In the genomic region with DNA sequence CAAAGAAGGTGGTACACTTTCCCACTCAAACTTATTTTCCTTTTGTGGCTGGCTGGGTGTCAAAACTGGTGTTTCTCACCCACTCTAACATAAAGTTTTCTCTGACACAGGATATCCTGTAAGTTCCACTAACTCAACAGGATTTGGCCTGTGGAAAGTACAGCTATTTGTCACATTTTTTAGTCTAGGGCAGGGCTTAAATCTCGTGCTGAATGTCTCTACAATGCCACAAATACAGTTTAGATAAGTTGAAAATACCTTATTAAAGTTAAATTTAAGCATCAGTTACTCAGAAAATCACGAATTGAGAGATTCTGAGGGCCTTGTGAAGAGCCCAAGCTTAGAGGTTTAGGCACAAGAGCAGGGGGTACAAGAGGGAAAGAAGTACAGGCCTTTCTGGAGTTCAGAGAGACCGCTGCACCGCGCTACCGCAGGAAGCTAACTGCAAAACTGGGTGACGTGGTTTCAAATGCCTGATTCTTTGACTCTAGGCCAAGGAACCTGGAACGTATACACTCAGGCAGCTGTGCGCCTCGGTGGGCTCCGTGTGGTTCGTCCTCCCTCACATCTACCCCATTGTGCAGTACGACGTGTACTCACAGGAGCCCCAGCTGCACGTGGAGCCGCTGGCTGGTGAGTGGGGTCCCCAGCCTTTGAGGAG, we compare ENCODE assay signal across 10 cellular contexts.
DNase-seq lines count a peak whose midpoint lies in the region; ATAC-seq lines count a peak whose summit lies in the region.
"Had no signal": no experiment of that assay in that cellular context is flagged by ENCODE, and none has a peak within 500 bp of the region (broad histone marks: within the 10 kb centered on the region; RNA-seq: fewer than 3 reads in every experiment).

No MANE protein-coding gene starts in this region.

- ATAC-seq in GM21619 (IDR thresholded peaks at IDR 0.05; ENCODE audit: unreplicated experiment): no peak

- DNase-seq in CD1c-positive myeloid dendritic cell (ENCODE audit: extremely low spot score) (peak; percentile 29), NCI-H1092 treated with DMSO at 0.1 percent for 48 hours (lab: John Stamatoyannopoulos, UW) (no peak), C1 segment of cervical spinal cord (lab: John Stamatoyannopoulos, UW) (no peak), dedifferentiated amniotic fluid mesenchymal stem cell (ENCODE audit: extremely low spot score) (no peak)
- peak; percentile 64 for DNase-seq in activated CD8-positive, alpha-beta memory T cell treated with anti-CD3 and anti-CD28 coated beads, Interleukin-2, amount 50 U/mL, for 1 hour (ENCODE audit: extremely low read depth)
- peak; percentile 61 for DNase-seq in effector CD4-positive, alpha-beta T cell
- peak; percentile 41 to 49 for DNase-seq in stimulated activated CD4-positive, alpha-beta T cell treated with anti-CD3 and anti-CD28 coated beads, Interleukin-12 subunit alpha, Interleukin-12 subunit beta, amount 100 ng/mL, for 24 hours (ENCODE audit: low read depth in 2 of 2)
- DNase-seq: AML-193; NK-92 treated with Interleukin-12 subunit alpha and Interleukin-12 subunit beta, amount 100 ng/mL, for 24 hours had no signal

Comparison
In these comparisons a context has a peak if more than half of its experiments do, and no peak if none do; other contexts are left out.
1. DNase-seq: peak in CD1c-positive myeloid dendritic cell (single experiment), activated CD8-positive, alpha-beta memory T cell treated with anti-CD3 and anti-CD28 coated beads, Interleukin-2, amount 50 U/mL, for 1 hour (single experiment), effector CD4-positive, alpha-beta T cell (single experiment) and stimulated activated CD4-positive, alpha-beta T cell treated with anti-CD3 and anti-CD28 coated beads, Interleukin-12 subunit alpha, Interleukin-12 subunit beta, amount 100 ng/mL, for 24 hours (2 of 2); none in NCI-H1092 treated with DMSO at 0.1 percent for 48 hours (single experiment), C1 segment of cervical spinal cord (0 of 14) and dedifferentiated amniotic fluid mesenchymal stem cell (single experiment).